In genomic region chr3:51686512-51687215, GRCh38 we compare ENCODE assay signal across 8 cellular contexts. TPM values are rescaled to one million over a fixed set of nuclear protein-coding genes. Genes with fewer than 3 reads are reported as not detected.
DNase-seq lines count a peak whose midpoint lies in the region; ATAC-seq and TF ChIP-seq lines count a peak whose summit lies in the region.

No MANE protein-coding gene starts in this region.

- peak; percentile 65 for ATAC-seq in HG02943 (IDR thresholded peaks at IDR 0.05; ENCODE audit: low read depth, unreplicated experiment)
- ATAC-seq in lower lobe of right lung, result peak; percentile 72 to 77
- ATAC-seq in HG03280 (IDR thresholded peaks at IDR 0.05; ENCODE audit: unreplicated experiment), result no peak
- no peak for ATAC-seq in GM19351 (IDR thresholded peaks at IDR 0.05; ENCODE audit: unreplicated experiment)

- H3K36me3 ChIP-seq in ascending aorta, result peaks cover 24 to 28% of the 10 kb centered on the region in 2 donors
- H3K36me3 ChIP-seq in lower lobe of right lung, result peaks cover 59% of the 10 kb centered on the region

- no peaks in the 10 kb centered on the region for H3K27me3 ChIP-seq in ascending aorta
- no peaks in the 10 kb centered on the region for H3K27me3 ChIP-seq in lower lobe of right lung (ENCODE audit: low read depth)

- H3K4me3 ChIP-seq in ascending aorta (no peak overlapping the region), lower lobe of right lung (no peak overlapping the region)

- peak overlapping the region; percentile 45 to 67 for H3K27ac ChIP-seq in ascending aorta
- H3K27ac ChIP-seq in lower lobe of right lung, result peak overlapping the region; percentile 76

- no peaks in the 10 kb centered on the region for H3K4me1 ChIP-seq in ascending aorta
- H3K4me1 ChIP-seq in lower lobe of right lung, result peaks cover 47% of the 10 kb centered on the region

- intact Hi-C loops in ascending aorta (cut with DNase I), result no loop called here
- intact Hi-C loops in lower lobe of right lung (cut with DNase I), result no loop called here

- H3K9me3 ChIP-seq in ascending aorta (no peaks in the 10 kb centered on the region), lower lobe of right lung (no peaks in the 10 kb centered on the region)

- DNase-seq in Daoy (ENCODE audit: low read depth), result peak; percentile 85
- peak; percentile 77 for DNase-seq in T-helper 9 cell
- DNase-seq in ascending aorta (ENCODE audit: low spot score in 2 of 2), result peak; percentile 19 to 73
- peak; percentile 72 for DNase-seq in lower lobe of right lung
- peak; percentile 59 for DNase-seq in stimulated activated CD8-positive, alpha-beta memory T cell treated with anti-CD3 and anti-CD28 coated beads, Interleukin-7, amount 100 ng/mL, for 24 hours (ENCODE audit: low read depth)

- TF ChIP-seq CTCF in ascending aorta (IDR thresholded peaks at IDR 0.05) (no peak), lower lobe of right lung (IDR thresholded peaks at IDR 0.05) (no peak)

RNA-seq across cellular contexts. Expression of gene TEX264, which starts 15.6 kb away (rescaled TPM):
- total RNA-seq in Daoy (2014; rRNA removed; shearing (Covaris generic)), result 35.0 and 37.2 TPM in 2 replicates
- total RNA-seq in ascending aorta (69.1 TPM), lower lobe of right lung (43.5 TPM)

RNA-seq across cellular contexts. Expression of gene GRM2, which starts 20.2 kb away (rescaled TPM):
- not detected in 2 replicates for total RNA-seq in Daoy (2014; rRNA removed; shearing (Covaris generic))
- total RNA-seq in ascending aorta (not detected), lower lobe of right lung (0.15 TPM)

Comparison
In these comparisons a context has a peak if more than half of its experiments do, and no peak if none do; other contexts are left out.
1. ATAC-seq: peak in HG02943 (single experiment) and lower lobe of right lung (2 of 2); none in HG03280 (single experiment) and GM19351 (single experiment).
2. Peak in every context shown above with its lines, with median percentiles within 50 percentile points of each other: DNase-seq.